Comparison of ENCODE assay signal across 23 cellular contexts in the genomic region with DNA sequence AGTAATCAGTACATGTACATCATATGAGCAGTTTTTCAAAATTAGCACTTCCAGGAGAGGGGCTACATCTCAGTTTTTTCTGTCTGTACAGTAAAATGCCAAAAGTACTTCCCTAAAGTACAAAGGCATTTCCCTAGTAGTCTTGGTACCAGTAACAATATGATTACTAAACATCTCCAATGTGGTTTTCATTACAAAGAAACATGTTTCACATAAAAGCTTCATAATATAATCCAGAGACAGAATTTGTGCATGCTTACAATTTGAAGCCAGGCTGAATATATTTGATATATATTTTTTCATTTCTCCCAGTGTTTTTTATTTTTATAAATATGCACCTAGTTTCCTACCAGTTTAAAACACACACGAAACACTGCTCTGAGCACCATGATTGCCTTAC.
"Had no signal": no experiment of that assay in that cellular context is flagged by ENCODE, and none has a peak within 500 bp of the region (broad histone marks: within the 10 kb centered on the region; RNA-seq: fewer than 3 reads in every experiment).

No MANE protein-coding gene starts in this region.

- H3K4me1 ChIP-seq: body of pancreas, gastroesophageal sphincter, pancreas, psoas muscle, right atrium auricular region had no signal

- H3K27me3 Mint-ChIP-seq: activated CD4-positive, alpha-beta T cell treated with anti-CD3 and anti-CD28 coated beads, Interleukin-2, amount 10 ng/mL, durations not matched to agents 7 days and 5 days; activated CD8-positive, alpha-beta T cell treated with anti-CD3 and anti-CD28 coated beads for 36 hours; activated naive CD8-positive, alpha-beta T cell treated with anti-CD3 and anti-CD28 coated beads, Interleukin-2, amount 50 U/mL, for 24 hours had no signal

- H3K4me3 ChIP-seq: body of pancreas, gastroesophageal sphincter, pancreas, psoas muscle, right atrium auricular region, thoracic aorta had no signal

- H3K4me3 Mint-ChIP-seq: activated CD4-positive, alpha-beta T cell treated with anti-CD3 and anti-CD28 coated beads, Interleukin-2, amount 10 ng/mL, durations not matched to agents 7 days and 5 days; activated CD8-positive, alpha-beta T cell treated with anti-CD3 and anti-CD28 coated beads for 36 hours; activated naive CD8-positive, alpha-beta T cell treated with anti-CD3 and anti-CD28 coated beads, Interleukin-2, amount 50 U/mL, for 24 hours; activated T-helper 1 cell treated with anti-CD3 and anti-CD28 coated beads, Interleukin-12 subunit alpha, Interleukin-12 subunit beta, Interleukin-2, Interleukin-4 antibody, amounts not matched to agents 30 ng/mL and 10 ng/mL and 1 ng/mL, durations not matched to agents 14 hours and 24 hours and 36 hours; nephron progenitor cell; T-helper 2 cell treated with Interferon-gamma antibody and Interleukin-4, amounts not matched to agents 5 μg/mL and 100 μg/mL, for 36 hours had no signal

- H3K27ac ChIP-seq: body of pancreas, gastroesophageal sphincter, pancreas, psoas muscle, right atrium auricular region, thoracic aorta, VCaP had no signal

- DNase-seq: activated CD4-positive, alpha-beta T cell treated with anti-CD3 and anti-CD28 coated beads, Interleukin-2, amount 10 ng/mL, durations not matched to agents 7 days and 5 days; activated CD4-positive, CD25-positive, alpha-beta regulatory T cell treated with anti-CD3 and anti-CD28 coated beads, Interleukin-2, amount 50 U/mL, for 72 hours; activated CD8-positive, alpha-beta T cell treated with anti-CD3 and anti-CD28 coated beads for 36 hours; activated gamma-delta T cell; activated naive CD4-positive, alpha-beta T cell treated with anti-CD3 and anti-CD28 coated beads, Interleukin-2, amount 50 U/mL, for 16 hours; activated naive CD8-positive, alpha-beta T cell treated with anti-CD3 and anti-CD28 coated beads, Interleukin-2, amount 50 U/mL, for 24 hours; anterior cingulate cortex; body of pancreas; head of caudate nucleus; hypothalamus; left ventricle myocardium superior; mammary epithelial cell; nephron progenitor cell; pancreas; psoas muscle; stimulated activated CD4-positive, alpha-beta T cell treated with anti-CD3 and anti-CD28 coated beads, Interleukin-4, amount 100 ng/mL, for 24 hours; stimulated activated naive CD4-positive, alpha-beta T cell treated with Interleukin-2 at 50 U/mL for 16 hours had no signal

- H3K27ac Mint-ChIP-seq: activated CD4-positive, alpha-beta T cell treated with anti-CD3 and anti-CD28 coated beads, Interleukin-2, amount 10 ng/mL, durations not matched to agents 7 days and 5 days; activated CD8-positive, alpha-beta T cell treated with anti-CD3 and anti-CD28 coated beads for 36 hours; activated naive CD8-positive, alpha-beta T cell treated with anti-CD3 and anti-CD28 coated beads, Interleukin-2, amount 50 U/mL, for 24 hours; activated T-helper 1 cell treated with anti-CD3 and anti-CD28 coated beads, Interleukin-12 subunit alpha, Interleukin-12 subunit beta, Interleukin-2, Interleukin-4 antibody, amounts not matched to agents 30 ng/mL and 10 ng/mL and 1 ng/mL, durations not matched to agents 14 hours and 24 hours and 36 hours; nephron progenitor cell; T-helper 2 cell treated with Interferon-gamma antibody and Interleukin-4, amounts not matched to agents 5 μg/mL and 100 μg/mL, for 36 hours had no signal

- H3K4me1 Mint-ChIP-seq: activated CD4-positive, alpha-beta T cell treated with anti-CD3 and anti-CD28 coated beads, Interleukin-2, amount 10 ng/mL, durations not matched to agents 7 days and 5 days; activated naive CD8-positive, alpha-beta T cell treated with anti-CD3 and anti-CD28 coated beads, Interleukin-2, amount 50 U/mL, for 24 hours had no signal

- H3K9me3 Mint-ChIP-seq: activated CD4-positive, alpha-beta T cell treated with anti-CD3 and anti-CD28 coated beads, Interleukin-2, amount 10 ng/mL, durations not matched to agents 7 days and 5 days; activated CD8-positive, alpha-beta T cell treated with anti-CD3 and anti-CD28 coated beads for 36 hours; activated naive CD8-positive, alpha-beta T cell treated with anti-CD3 and anti-CD28 coated beads, Interleukin-2, amount 50 U/mL, for 24 hours; activated T-helper 1 cell treated with anti-CD3 and anti-CD28 coated beads, Interleukin-12 subunit alpha, Interleukin-12 subunit beta, Interleukin-2, Interleukin-4 antibody, amounts not matched to agents 30 ng/mL and 10 ng/mL and 1 ng/mL, durations not matched to agents 14 hours and 24 hours and 36 hours; nephron progenitor cell; T-helper 2 cell treated with Interferon-gamma antibody and Interleukin-4, amounts not matched to agents 5 μg/mL and 100 μg/mL, for 36 hours had no signal

- ATAC-seq: activated CD8-positive, alpha-beta T cell treated with anti-CD3 and anti-CD28 coated beads for 36 hours; activated naive CD8-positive, alpha-beta T cell treated with anti-CD3 and anti-CD28 coated beads, Interleukin-2, amount 50 U/mL, for 24 hours; body of pancreas; gastroesophageal sphincter; left ventricle myocardium superior; pancreas; psoas muscle had no signal

- H3K27me3 ChIP-seq: body of pancreas, gastroesophageal sphincter, pancreas, right atrium auricular region had no signal

- H3K9me3 ChIP-seq: body of pancreas, gastroesophageal sphincter, pancreas, psoas muscle, right atrium auricular region, thoracic aorta had no signal
